In genomic region chr13:111916201-111916600, GRCh38 we compare ENCODE assay signal across 21 cellular contexts.
"Had no signal": no experiment of that assay in that cellular context is flagged by ENCODE, and none has a peak within 500 bp of the region (broad histone marks: within the 10 kb centered on the region; RNA-seq: fewer than 3 reads in every experiment).

No MANE protein-coding gene starts in this region.

- H3K27ac Mint-ChIP-seq: activated CD4-positive, alpha-beta memory T cell treated with anti-CD3 and anti-CD28 coated beads for 36 hours; activated CD4-positive, alpha-beta T cell treated with anti-CD3 and anti-CD28 coated beads, Interleukin-2, amount 10 ng/mL, durations not matched to agents 7 days and 5 days; activated naive CD8-positive, alpha-beta T cell treated with anti-CD3 and anti-CD28 coated beads for 36 hours; T-helper 1 cell treated with Interleukin-12 subunit alpha and Interleukin-12 subunit beta and Interleukin-4 antibody, amounts not matched to agents 30 μg/mL and 1 μg/mL, for 36 hours; WTC11 had no signal

- H3K27me3 ChIP-seq: brain microvascular endothelial cell, Peyer's patch had no signal

- H3K27ac ChIP-seq: brain microvascular endothelial cell, cardiac muscle cell, Peyer's patch, RWPE1 had no signal

- FAIRE-seq: K562 had no signal

- H3K4me1 Mint-ChIP-seq: activated CD4-positive, alpha-beta T cell treated with anti-CD3 and anti-CD28 coated beads, Interleukin-2, amount 10 ng/mL, durations not matched to agents 7 days and 5 days; activated naive CD8-positive, alpha-beta T cell treated with anti-CD3 and anti-CD28 coated beads for 36 hours had no signal

- H3K4me1 ChIP-seq: Peyer's patch had no signal

- H3K9me3 ChIP-seq: Peyer's patch had no signal

- H3K4me3 ChIP-seq: cardiac muscle cell, K562, Peyer's patch had no signal

- H3K4me3 Mint-ChIP-seq: activated CD4-positive, alpha-beta memory T cell treated with anti-CD3 and anti-CD28 coated beads for 36 hours; activated CD4-positive, alpha-beta T cell treated with anti-CD3 and anti-CD28 coated beads, Interleukin-2, amount 10 ng/mL, durations not matched to agents 7 days and 5 days; activated naive CD8-positive, alpha-beta T cell treated with anti-CD3 and anti-CD28 coated beads for 36 hours; T-helper 1 cell treated with Interleukin-12 subunit alpha and Interleukin-12 subunit beta and Interleukin-4 antibody, amounts not matched to agents 30 μg/mL and 1 μg/mL, for 36 hours; WTC11 had no signal

- H3K9me3 Mint-ChIP-seq: activated CD4-positive, alpha-beta memory T cell treated with anti-CD3 and anti-CD28 coated beads for 36 hours; activated CD4-positive, alpha-beta T cell treated with anti-CD3 and anti-CD28 coated beads, Interleukin-2, amount 10 ng/mL, durations not matched to agents 7 days and 5 days; activated naive CD8-positive, alpha-beta T cell treated with anti-CD3 and anti-CD28 coated beads for 36 hours; T-helper 1 cell treated with Interleukin-12 subunit alpha and Interleukin-12 subunit beta and Interleukin-4 antibody, amounts not matched to agents 30 μg/mL and 1 μg/mL, for 36 hours; WTC11 had no signal

- ATAC-seq: K562, WTC11 had no signal

- H3K36me3 Mint-ChIP-seq: activated CD4-positive, alpha-beta memory T cell treated with anti-CD3 and anti-CD28 coated beads for 36 hours; activated naive CD8-positive, alpha-beta T cell treated with anti-CD3 and anti-CD28 coated beads for 36 hours; WTC11 had no signal

- DNase-seq: activated CD4-positive, alpha-beta memory T cell treated with anti-CD3 and anti-CD28 coated beads for 36 hours; activated CD4-positive, alpha-beta T cell treated with anti-CD3 and anti-CD28 coated beads for 1 hour; activated CD4-positive, alpha-beta T cell treated with anti-CD3 and anti-CD28 coated beads, Interleukin-2, amount 10 ng/mL, durations not matched to agents 7 days and 5 days; activated CD8-positive, alpha-beta memory T cell treated with anti-CD3 and anti-CD28 coated beads for 24 hours; activated naive CD4-positive, alpha-beta T cell treated with Interleukin-2 at 50 U/mL for 16 hours; activated naive CD8-positive, alpha-beta T cell treated with anti-CD3 and anti-CD28 coated beads for 36 hours; activated T-cell treated with anti-CD3 and anti-CD28 coated beads, Interleukin-2, amount 50 U/mL, for 1 hour; brain microvascular endothelial cell; Karpas-422; MM.1S; NCI-H1105; NCI-H1436; NCI-H1694 treated with DMSO at 0.1 percent for 48 hours; NCI-H2081; SHP77 had no signal

- H3K36me3 ChIP-seq: brain microvascular endothelial cell, cardiac muscle cell, Peyer's patch had no signal

- H3K27me3 Mint-ChIP-seq: activated CD4-positive, alpha-beta memory T cell treated with anti-CD3 and anti-CD28 coated beads for 36 hours; activated CD4-positive, alpha-beta T cell treated with anti-CD3 and anti-CD28 coated beads, Interleukin-2, amount 10 ng/mL, durations not matched to agents 7 days and 5 days had no signal
